17 cellular contexts compared by ENCODE assay signal in the genomic region with DNA sequence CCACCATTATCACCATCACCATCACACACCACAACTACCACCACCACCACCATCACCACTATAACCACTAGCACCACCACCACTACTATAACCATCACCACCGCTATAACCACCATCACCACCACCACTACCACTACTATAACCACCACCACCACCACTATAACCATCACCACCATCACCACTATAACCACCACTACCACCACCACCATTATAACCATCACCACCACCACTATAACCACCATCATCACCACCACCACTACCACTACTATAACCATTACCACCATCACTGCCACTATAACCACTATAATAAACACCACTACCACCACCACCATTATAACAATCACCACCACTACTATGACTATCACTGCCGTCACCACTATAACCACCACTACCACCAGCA.
A peak's percentile ranks its signal among the peaks of the same experiment; 100 is the strongest.
DNase-seq lines count a peak whose midpoint lies in the region; ATAC-seq and TF ChIP-seq lines count a peak whose summit lies in the region.
"Had no signal": no experiment of that assay in that cellular context is flagged by ENCODE, and none has a peak within 500 bp of the region (broad histone marks: within the 10 kb centered on the region; RNA-seq: fewer than 3 reads in every experiment).

No MANE protein-coding gene starts in this region.

- intact Hi-C loops in right cardiac atrium (cut with DNase I) (loop anchor here in 2 of 4 donors (10.0 kb wide), 2 partner anchors 133 to 233 kb away; no protein-coding TSS in a partner anchor), left ventricle myocardium superior (cut with micrococcal nuclease) (loop anchor here (10.0 kb wide), 1 partner anchor 313 kb away; no protein-coding TSS in a partner anchor), left lung (cut with DNase I) (no loop called here), gastrocnemius medialis (cut with DNase I; ENCODE audit: low total_unique reads) (no loop called here), stomach (cut with DNase I; ENCODE audit: low total_unique reads) (no loop called here)

- in situ Hi-C loops in gastrocnemius medialis (cut with MboI; ENCODE audit: low sequenced_read_pairs in 4 of 4): loop anchor here in 3 of 4 donors (10.0 to 25.0 kb wide), 4 partner anchors 233 to 483 kb away; a partner anchor contains a TSS

- H3K9me3 ChIP-seq in right cardiac atrium (ENCODE audit: control insufficient read depth, low read length) (no peaks in the 10 kb centered on the region), left lung (no peaks in the 10 kb centered on the region), gastrocnemius medialis (no peaks in the 10 kb centered on the region), stomach (no peaks in the 10 kb centered on the region)

- no peak for TF ChIP-seq EP300 in stomach (IDR thresholded peaks at IDR 0.05)

- WGBS in right cardiac atrium: 94% methylated on average over 2 of the region's 2 CpGs
- 71 to 100% (median 93%) methylated on average over 2 of the region's 2 CpGs for WGBS in stomach, 5 donors

- H3K4me3 ChIP-seq in right cardiac atrium (ENCODE audit: low read length) (no peak overlapping the region), left lung (no peak overlapping the region), gastrocnemius medialis (no peak overlapping the region), stomach (no peak overlapping the region)
- H3K4me3 ChIP-seq: neural progenitor cell, SK-N-MC had no signal

- H3K27ac ChIP-seq in right cardiac atrium (ENCODE audit: low read length): no peak overlapping the region
- no peak overlapping the region for H3K27ac ChIP-seq in left lung
- peak overlapping the region; percentile 3 to 57 (median 46) for H3K27ac ChIP-seq in gastrocnemius medialis
- H3K27ac ChIP-seq in stomach: peak overlapping the region in 2 of 5 donors; percentile 14 to 45
- H3K27ac ChIP-seq: neural progenitor cell, SK-N-MC had no signal

- H3K27me3 ChIP-seq in right cardiac atrium (ENCODE audit: control insufficient read depth, insufficient read depth) (no peaks in the 10 kb centered on the region), left lung (no peaks in the 10 kb centered on the region), gastrocnemius medialis (no peaks in the 10 kb centered on the region), stomach (no peaks in the 10 kb centered on the region)
- H3K27me3 ChIP-seq: neural progenitor cell had no signal

- H3K4me1 ChIP-seq in right cardiac atrium (ENCODE audit: control insufficient read depth, insufficient read depth, low read length) (peaks cover 2% of the 10 kb centered on the region), left lung (no peaks in the 10 kb centered on the region), gastrocnemius medialis (peaks cover 20 to 30% of the 10 kb centered on the region in 2 donors), stomach (peaks cover 0 to 24% (median 4%) of the 10 kb centered on the region in 4 donors)

- no peak for TF ChIP-seq POLR2A in gastrocnemius medialis (IDR thresholded peaks at IDR 0.05)
- TF ChIP-seq POLR2A in stomach (IDR thresholded peaks at IDR 0.05): no peak

- no peaks in the 10 kb centered on the region for H3K36me3 ChIP-seq in left lung
- no peaks in the 10 kb centered on the region for H3K36me3 ChIP-seq in gastrocnemius medialis
- no peaks in the 10 kb centered on the region for H3K36me3 ChIP-seq in stomach
- H3K36me3 ChIP-seq: neural progenitor cell had no signal

- DNase-seq in right cardiac atrium (no peak), left ventricle myocardium superior (no peak), left lung (no peak), gastrocnemius medialis (no peak), DMS 273 treated with DMSO at 0.1 percent for 48 hours (lab: John Stamatoyannopoulos, UW) (no peak), stomach (no peak), HCEC 1CT (no peak)
- no peak for DNase-seq in stimulated activated naive CD4-positive, alpha-beta T cell (lab: John Stamatoyannopoulos, UW)
- DNase-seq: ACHN; activated CD4-positive, alpha-beta memory T cell treated with anti-CD3 and anti-CD28 coated beads, Interleukin-2, amount 10 ng/mL, durations not matched to agents 7 days and 5 days; activated T-cell treated with anti-CD3 and anti-CD28 coated beads, Interleukin-2, amount 50 U/mL, for 24 hours; KBM-7; NCI-H1930; NCI-H345 had no signal

- ATAC-seq in right cardiac atrium (peak; percentile 7 to 41), left ventricle myocardium superior (no peak), left lung (peak; percentile 31), gastrocnemius medialis (no peak)
- ATAC-seq: WTC11 had no signal

- TF ChIP-seq CTCF in left lung (IDR thresholded peaks at IDR 0.05) (no peak), gastrocnemius medialis (IDR thresholded peaks at IDR 0.05 in 4 of 5, conservative IDR thresholded peaks at IDR 0.05 in 1 of 5) (no peak), stomach (IDR thresholded peaks at IDR 0.05) (no peak)

Comparison
In these comparisons a context has a peak if more than half of its experiments do, and no peak if none do; other contexts are left out.
1. ATAC-seq: peak in right cardiac atrium (2 of 2) and left lung (single experiment); none in left ventricle myocardium superior (single experiment) and gastrocnemius medialis (0 of 2).
2. H3K27ac ChIP-seq: peak in gastrocnemius medialis (4 of 4); none in right cardiac atrium (single experiment) and left lung (0 of 2).